Comparison of ENCODE assay signal across 1 cellular context in genomic region chr3:39433642-39434041, GRCh38.
TF ChIP-seq lines count a peak whose summit lies in the region.

No MANE protein-coding gene starts in this region.

TF ChIP-seq in SK-N-SH, 30 proteins besides CTCF, POLR2A, EP300 and RAD21:
- TF ChIP-seq GATA2 (CRISPR knock-in tag; IDR thresholded peaks at IDR 0.05) (no peak), USF1 (IDR thresholded peaks at IDR 0.05; ENCODE audit: borderline replicate concordance, low read depth) (no peak), TCF12 (IDR thresholded peaks at IDR 0.05) (no peak)
